Comparison of ENCODE assay signal across 15 cellular contexts in the genomic region with DNA sequence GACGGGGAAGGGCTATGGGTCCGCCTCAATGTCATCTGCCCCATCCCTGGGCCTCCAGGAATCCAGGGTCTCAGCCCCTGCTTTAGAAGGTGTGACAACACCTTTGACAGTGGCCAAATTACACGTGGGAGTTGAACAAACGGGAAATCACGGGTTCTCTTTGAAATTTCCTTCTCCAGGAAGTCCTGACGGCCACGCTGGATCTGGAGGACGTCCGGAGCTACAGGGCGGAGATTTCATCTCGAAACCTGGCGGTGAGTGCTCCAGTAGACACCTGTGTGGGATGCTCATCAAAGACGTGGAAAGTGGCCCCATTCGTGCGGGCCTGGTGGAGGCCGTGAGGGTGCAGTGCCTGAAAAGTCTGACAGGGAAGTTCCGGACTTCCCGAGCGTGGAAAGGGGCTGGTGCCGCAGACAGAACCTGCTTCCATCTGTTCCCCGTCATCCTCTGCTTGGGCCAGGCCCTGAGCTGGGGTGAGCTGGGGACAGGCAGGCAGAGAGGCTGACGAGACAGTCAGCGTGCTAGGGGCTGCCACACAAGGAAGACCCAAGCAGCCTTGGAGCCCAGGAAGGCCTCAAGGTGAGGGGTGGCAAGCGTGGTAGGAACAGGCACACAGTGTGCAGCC. TPM values are rescaled to one million over a fixed set of nuclear protein-coding genes. Genes with fewer than 3 reads are reported as not detected.
A peak's percentile ranks its signal among the peaks of the same experiment; 100 is the strongest.
DNase-seq lines count a peak whose midpoint lies in the region; ATAC-seq and TF ChIP-seq lines count a peak whose summit lies in the region.
"Had no signal": no experiment of that assay in that cellular context is flagged by ENCODE, and none has a peak within 500 bp of the region (broad histone marks: within the 10 kb centered on the region; RNA-seq: fewer than 3 reads in every experiment).

No MANE protein-coding gene starts in this region.

- no peak for ATAC-seq in GM21529 (IDR thresholded peaks at IDR 0.05; ENCODE audit: unreplicated experiment)
- ATAC-seq in GM18505 (IDR thresholded peaks at IDR 0.05; ENCODE audit: unreplicated experiment), result no peak
- ATAC-seq: A549, HepG2 had no signal

- H3K36me3 ChIP-seq in BLaER1 (peaks cover 100% of the 10 kb centered on the region), neutrophil (peaks cover 100% of the 10 kb centered on the region)
- H3K36me3 ChIP-seq in BLaER1 treated with 17β-estradiol and CSF1 and Interleukin-3, amounts not matched to agents 10 nM and 100 nM, result peaks cover 99 to 100% (median 100%) of the 10 kb centered on the region in 11 experiments
- H3K36me3 ChIP-seq: BE2C had no signal

- peak overlapping the region; percentile 28 for H3K4me2 ChIP-seq in BLaER1
- peak overlapping the region in 6 of 11 experiments; percentile 29 to 44 (median 32); a peak in 9 of 22 replicates for H3K4me2 ChIP-seq in BLaER1 treated with 17β-estradiol and CSF1 and Interleukin-3, amounts not matched to agents 10 nM and 100 nM
- H3K4me2 ChIP-seq: A549 had no signal

- H3K27ac ChIP-seq in BLaER1 (no peak overlapping the region), neutrophil (peak overlapping the region; percentile 43)
- no peak overlapping the region for H3K27ac ChIP-seq in BLaER1 treated with 17β-estradiol and CSF1 and Interleukin-3, amounts not matched to agents 10 nM and 100 nM
- H3K27ac ChIP-seq: A549 had no signal

- H3K4me1 ChIP-seq in BLaER1 (peaks cover 27% of the 10 kb centered on the region), neutrophil (ENCODE audit: control insufficient read depth in 1 of 2, insufficient read depth in 1 of 2, low read depth in 1 of 2, low read length in 1 of 2) (peaks cover 7 to 18% of the 10 kb centered on the region in 2 experiments)
- H3K4me1 ChIP-seq in BLaER1 treated with 17β-estradiol and CSF1 and Interleukin-3, amounts not matched to agents 10 nM and 100 nM, result peaks cover 0 to 34% (median 22%) of the 10 kb centered on the region in 10 experiments; a peak in 15 of 20 replicates
- H3K4me1 ChIP-seq: A549, BE2C had no signal

- no peak overlapping the region for H3K4me3 ChIP-seq in BLaER1
- no peak overlapping the region for H3K4me3 ChIP-seq in BLaER1 treated with 17β-estradiol and CSF1 and Interleukin-3, amounts not matched to agents 10 nM and 100 nM
- no peak overlapping the region for H3K4me3 ChIP-seq in neutrophil (ENCODE audit: low read depth in 1 of 2, low read length in 1 of 2)
- H3K4me3 ChIP-seq: A549 had no signal

- no peaks in the 10 kb centered on the region for H3K27me3 ChIP-seq in BLaER1
- H3K27me3 ChIP-seq in BLaER1 treated with 17β-estradiol and CSF1 and Interleukin-3, amounts not matched to agents 10 nM and 100 nM, result no peaks in the 10 kb centered on the region
- no peaks in the 10 kb centered on the region for H3K27me3 ChIP-seq in neutrophil
- H3K27me3 ChIP-seq: BE2C had no signal

- TF ChIP-seq CTCF in neutrophil (IDR thresholded peaks at IDR 0.05), result no peak

- DNase-seq in dermis blood vessel endothelial cell, result peak; percentile 23
- no peak for DNase-seq in DMS153 (lab: John Stamatoyannopoulos, UW)
- DNase-seq: BE2C; CD8-positive, alpha-beta memory T cell; HCEC 1CT; HFFc6 had no signal

- no peaks in the 10 kb centered on the region for H3K9me3 ChIP-seq in BLaER1
- 0 out of 22 replicates have a peak, but pooled peaks cover 0 to 5% (median 0%) of the 10 kb centered on the region in 11 experiments for H3K9me3 ChIP-seq in BLaER1 treated with 17β-estradiol and CSF1 and Interleukin-3, amounts not matched to agents 10 nM and 100 nM (replicated peaks in 1 of 11)
- no peaks in the 10 kb centered on the region for H3K9me3 ChIP-seq in neutrophil
- H3K9me3 ChIP-seq: A549, BE2C had no signal

- H4K20me1 ChIP-seq in BLaER1, result no peaks in the 10 kb centered on the region
- peaks cover 0 to 84% (median 3%) of the 10 kb centered on the region in 11 experiments; a peak in 6 of 22 replicates for H4K20me1 ChIP-seq in BLaER1 treated with 17β-estradiol and CSF1 and Interleukin-3, amounts not matched to agents 10 nM and 100 nM

- no peak for TF ChIP-seq POLR2A in GM18505 (IDR thresholded peaks at IDR 0.05; ENCODE audit: borderline replicate concordance, extremely low read depth, insufficient read depth, insufficient read length)

- no peak overlapping the region for H3K9ac ChIP-seq in BLaER1
- 0 out of 22 replicates have a peak overlapping the region, but pooled peaks of 1 of the 11 experiments have one; percentile 6 for H3K9ac ChIP-seq in BLaER1 treated with 17β-estradiol and CSF1 and Interleukin-3, amounts not matched to agents 10 nM and 100 nM

RNA-seq across cellular contexts. Expression of a gene that starts 25.3 kb away (rescaled TPM):
- total RNA-seq in dermis blood vessel endothelial cell, result 92.2 and 128 TPM in 2 replicates

RNA-seq across cellular contexts. Expression of a gene that starts 30.1 kb away (rescaled TPM):
- total RNA-seq in dermis blood vessel endothelial cell, result 41.9 and 110 TPM in 2 replicates

RNA-seq across cellular contexts. Expression of a gene that starts 48.7 kb away (rescaled TPM):
- total RNA-seq in dermis blood vessel endothelial cell, result not detected in 2 replicates
- total RNA-seq: CD8-positive, alpha-beta memory T cell; Daoy; H4; HepG2; HFFc6 had no signal

RNA-seq across cellular contexts. Expression of a gene that starts 59.5 kb away (rescaled TPM):
- not detected in 2 replicates for total RNA-seq in dermis blood vessel endothelial cell
- total RNA-seq: CD8-positive, alpha-beta memory T cell; Daoy; H4; HepG2; HFFc6 had no signal
